Comparison of ENCODE assay signal across 13 cellular contexts in the genomic region with DNA sequence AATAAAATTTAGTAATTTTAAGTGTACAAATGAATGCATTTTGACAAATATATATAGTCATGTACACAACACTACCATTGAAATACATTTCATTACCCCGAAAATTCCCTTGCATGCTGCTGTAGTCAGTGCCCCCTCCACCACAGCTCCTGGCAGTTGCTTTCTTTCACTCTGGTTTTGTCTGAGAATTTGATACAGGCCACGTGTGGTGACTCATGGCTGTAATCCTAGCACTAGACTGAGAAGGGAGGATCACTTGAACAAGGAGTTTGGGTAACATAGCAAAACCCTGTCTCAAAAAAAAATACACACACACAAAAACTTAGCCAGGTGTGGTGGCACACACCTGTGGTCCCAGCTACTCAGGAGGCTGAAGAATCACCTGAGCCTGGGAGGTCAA.
A peak's percentile ranks its signal among the peaks of the same experiment; 100 is the strongest.
DNase-seq lines count a peak whose midpoint lies in the region; TF ChIP-seq lines count a peak whose summit lies in the region.
"Had no signal": no experiment of that assay in that cellular context is flagged by ENCODE, and none has a peak within 500 bp of the region (broad histone marks: within the 10 kb centered on the region; RNA-seq: fewer than 3 reads in every experiment).

No MANE protein-coding gene starts in this region.

- H3K36me3 ChIP-seq in osteoblast (ENCODE audit: insufficient read depth, low read length): no peaks in the 10 kb centered on the region
- H3K36me3 ChIP-seq in effector memory CD4-positive, alpha-beta T cell (ENCODE audit: control insufficient read depth, insufficient read depth, low read length): no peaks in the 10 kb centered on the region

- H3K27ac Mint-ChIP-seq in chondrocyte (ENCODE audit: unreplicated experiment): peak overlapping the region; percentile 10
- H3K27ac Mint-ChIP-seq: activated CD4-positive, alpha-beta T cell treated with anti-CD3 and anti-CD28 coated beads, Interleukin-2, amount 10 ng/mL, durations not matched to agents 7 days and 5 days had no signal

- peaks cover 3% of the 10 kb centered on the region for H3K27me3 ChIP-seq in osteoblast (ENCODE audit: insufficient read depth, low read length)
- no peaks in the 10 kb centered on the region for H3K27me3 ChIP-seq in effector memory CD4-positive, alpha-beta T cell (replicated peaks; ENCODE audit: control insufficient read depth, insufficient read depth, low read length, poor library complexity, severe bottlenecking)

- peaks cover 8% of the 10 kb centered on the region for H3K9me3 Mint-ChIP-seq in chondrocyte (ENCODE audit: low read depth)

- peak; percentile 60 for DNase-seq in EH (ENCODE audit: low read depth)
- peak; percentile 82 for DNase-seq in M059J (ENCODE audit: low read depth)
- no peak for DNase-seq in chondrocyte (ENCODE audit: low spot score)
- peak; percentile 89 for DNase-seq in osteoblast (ENCODE audit: insufficient read length, low spot score, missing footprints)
- DNase-seq in DMS153 treated with DMSO at 0.1 percent for 48 hours (lab: John Stamatoyannopoulos, UW; ENCODE audit: unreplicated experiment): no peak
- no peak for DNase-seq in iPS-NIHi7 (ENCODE audit: extremely low spot score)
- no peak for DNase-seq in effector memory CD4-positive, alpha-beta T cell
- DNase-seq in stimulated activated naive CD4-positive, alpha-beta T cell (lab: John Stamatoyannopoulos, UW): no peak
- DNase-seq: activated CD4-positive, alpha-beta T cell treated with anti-CD3 and anti-CD28 coated beads, Interleukin-2, amount 10 ng/mL, durations not matched to agents 7 days and 5 days; activated gamma-delta T cell; effector CD4-positive, alpha-beta T cell; NCI-H774; SW 1271 had no signal

- peaks cover 11% of the 10 kb centered on the region for H3K4me1 ChIP-seq in osteoblast (ENCODE audit: insufficient read depth, low read length)
- H3K4me1 ChIP-seq in effector memory CD4-positive, alpha-beta T cell (ENCODE audit: control insufficient read depth, insufficient read depth, low read length, poor library complexity, severe bottlenecking): no peaks in the 10 kb centered on the region

- H3K27ac ChIP-seq in osteoblast (ENCODE audit: low read depth, low read length): no peak overlapping the region
- H3K27ac ChIP-seq in effector memory CD4-positive, alpha-beta T cell (ENCODE audit: insufficient read depth, low read length, poor library complexity, severe bottlenecking): no peak overlapping the region

- no peaks in the 10 kb centered on the region for H4K20me1 ChIP-seq in osteoblast (ENCODE audit: insufficient read depth, low read length)

- no peak overlapping the region for H3K4me2 ChIP-seq in osteoblast (ENCODE audit: insufficient read depth, low read length)

- TF ChIP-seq CTCF in chondrocyte (IDR thresholded peaks at IDR 0.05) (no peak), osteoblast (IDR thresholded peaks at IDR 0.05; ENCODE audit: extremely low read depth, low read depth, low read length) (no peak)

- H2AFZ ChIP-seq in osteoblast (ENCODE audit: low read length): no peak overlapping the region

- H3K4me1 Mint-ChIP-seq in chondrocyte (ENCODE audit: low read depth): peaks cover 14% of the 10 kb centered on the region
- H3K4me1 Mint-ChIP-seq: activated CD4-positive, alpha-beta T cell treated with anti-CD3 and anti-CD28 coated beads, Interleukin-2, amount 10 ng/mL, durations not matched to agents 7 days and 5 days had no signal

- peaks cover 2% of the 10 kb centered on the region for H3K36me3 Mint-ChIP-seq in chondrocyte (ENCODE audit: low read depth)

- no peaks in the 10 kb centered on the region for H3K9me3 ChIP-seq in osteoblast (ENCODE audit: low read depth, low read length)
- H3K9me3 ChIP-seq in effector memory CD4-positive, alpha-beta T cell (ENCODE audit: control insufficient read depth, low read length): no peaks in the 10 kb centered on the region

- peaks cover 6% of the 10 kb centered on the region for H3K27me3 Mint-ChIP-seq in chondrocyte (ENCODE audit: low read depth)

- no peak overlapping the region for H3K4me3 Mint-ChIP-seq in chondrocyte (ENCODE audit: unreplicated experiment)
- H3K4me3 Mint-ChIP-seq: activated CD4-positive, alpha-beta T cell treated with anti-CD3 and anti-CD28 coated beads, Interleukin-2, amount 10 ng/mL, durations not matched to agents 7 days and 5 days had no signal

- H3K4me3 ChIP-seq in osteoblast (ENCODE audit: insufficient read depth, low read length): no peak overlapping the region
- H3K4me3 ChIP-seq in effector memory CD4-positive, alpha-beta T cell (ENCODE audit: insufficient read depth, low read depth, low read length, poor library complexity, severe bottlenecking): no peak overlapping the region

- H3K79me2 ChIP-seq in osteoblast (ENCODE audit: insufficient read depth, low read length): no peaks in the 10 kb centered on the region

Comparison
In these comparisons a context has a peak if more than half of its experiments do, and no peak if none do; other contexts are left out.
1. DNase-seq: peak in EH (single experiment), M059J (single experiment) and osteoblast (single experiment); none in chondrocyte (single experiment), DMS153 treated with DMSO at 0.1 percent for 48 hours (single experiment), iPS-NIHi7 (single experiment), effector memory CD4-positive, alpha-beta T cell (0 of 3) and stimulated activated naive CD4-positive, alpha-beta T cell (0 of 6).